20 cellular contexts compared by ENCODE assay signal in genomic region chr11:27339940-27340339, GRCh38.
"Had no signal": no experiment of that assay in that cellular context is flagged by ENCODE, and none has a peak within 500 bp of the region (broad histone marks: within the 10 kb centered on the region; RNA-seq: fewer than 3 reads in every experiment).

No MANE protein-coding gene starts in this region.

- H3K4me3 ChIP-seq: spleen, thyroid gland had no signal

- DNase-seq: activated CD4-positive, alpha-beta memory T cell treated with anti-CD3 and anti-CD28 coated beads for 36 hours; activated CD4-positive, alpha-beta T cell treated with anti-CD3 and anti-CD28 coated beads for 48 hours; activated CD4-positive, CD25-positive, alpha-beta regulatory T cell; activated effector memory CD4-positive, alpha-beta T cell treated with Interleukin-2 at 50 U/mL for 16 hours; activated naive CD4-positive, alpha-beta T cell treated with anti-CD3 and anti-CD28 coated beads for 36 hours; activated naive CD8-positive, alpha-beta T cell treated with anti-CD3 and anti-CD28 coated beads, Interleukin-2, amount 10 ng/mL, durations not matched to agents 7 days and 5 days; activated T-cell treated with anti-CD3 and anti-CD28 coated beads, Interleukin-2, amount 50 U/mL, for 48 hours; amniotic stem cell; effector CD4-positive, alpha-beta T cell; erythroblast; foreskin fibroblast; kidney; occipital lobe; spleen; stimulated activated CD4-positive, alpha-beta T cell treated with anti-CD3 and anti-CD28 coated beads, Interleukin-4, amount 100 ng/mL, for 1 hour; stimulated activated naive CD4-positive, alpha-beta T cell; SW 1271; T-helper 17 cell; thyroid gland had no signal

- ATAC-seq: left lobe of liver, T-helper 17 cell had no signal

- H3K27me3 ChIP-seq: spleen, thyroid gland had no signal

- H3K9me3 ChIP-seq: spleen, thyroid gland had no signal

- H3K36me3 ChIP-seq: thyroid gland had no signal

- H3K27ac ChIP-seq: spleen, thyroid gland had no signal

- H3K4me1 ChIP-seq: spleen, thyroid gland had no signal
